ENCODE assay signal across 13 cellular contexts in genomic region chr5:36389245-36389644, GRCh38.
A peak's percentile ranks its signal among the peaks of the same experiment; 100 is the strongest.
DNase-seq lines count a peak whose midpoint lies in the region; ATAC-seq and TF ChIP-seq lines count a peak whose summit lies in the region.
"Had no signal": no experiment of that assay in that cellular context is flagged by ENCODE, and none has a peak within 500 bp of the region (broad histone marks: within the 10 kb centered on the region; RNA-seq: fewer than 3 reads in every experiment).

No MANE protein-coding gene starts in this region.

- no peaks in the 10 kb centered on the region for H3K4me1 Mint-ChIP-seq in stimulated activated effector memory CD8-positive, alpha-beta T cell treated with anti-CD3 and anti-CD28 coated beads, Interleukin-12 subunit alpha, Interleukin-12 subunit beta, amount 100 ng/mL, for 72 hours

- peak; percentile 30 for DNase-seq in SKM-1 treated with dmso at 0.1 percent for 144 hours (lab: John Stamatoyannopoulos, UW; ENCODE audit: unreplicated experiment)
- DNase-seq in SKM-1 (lab: John Stamatoyannopoulos, UW; ENCODE audit: unreplicated experiment) = no peak
- DNase-seq in left lobe of liver (ENCODE audit: low spot score) = peak; percentile 51
- DNase-seq in stimulated activated effector memory CD8-positive, alpha-beta T cell treated with anti-CD3 and anti-CD28 coated beads, Interleukin-12 subunit alpha, Interleukin-12 subunit beta, amount 100 ng/mL, for 72 hours (ENCODE audit: low spot score in 2 of 2) = no peak
- no peak for DNase-seq in SIG-M5 treated with dmso at 0.1 percent for 504 hours (lab: John Stamatoyannopoulos, UW; ENCODE audit: unreplicated experiment)
- no peak for DNase-seq in activated CD4-positive, CD25-positive, alpha-beta regulatory T cell (lab: John Stamatoyannopoulos, UW)
- DNase-seq: activated CD8-positive, alpha-beta memory T cell treated with anti-CD3 and anti-CD28 coated beads, Interleukin-2, amount 50 U/mL, for 4 hours; effector CD8-positive, alpha-beta T cell; KG1; RPMI8226 had no signal

- peak overlapping the region; percentile 70 for H3K27ac ChIP-seq in VCaP
- H3K27ac ChIP-seq: 22Rv1 had no signal

- TF ChIP-seq CTCF in VCaP (conservative IDR thresholded peaks at IDR 0.05) = no peak

- H3K27ac Mint-ChIP-seq in stimulated activated effector memory CD8-positive, alpha-beta T cell treated with anti-CD3 and anti-CD28 coated beads, Interleukin-12 subunit alpha, Interleukin-12 subunit beta, amount 100 ng/mL, for 72 hours = no peak overlapping the region

- H3K4me3 Mint-ChIP-seq in stimulated activated effector memory CD8-positive, alpha-beta T cell treated with anti-CD3 and anti-CD28 coated beads, Interleukin-12 subunit alpha, Interleukin-12 subunit beta, amount 100 ng/mL, for 72 hours = no peak overlapping the region

- ATAC-seq in left lobe of liver = peak; percentile 83
- ATAC-seq in stimulated activated effector memory CD8-positive, alpha-beta T cell treated with anti-CD3 and anti-CD28 coated beads, Interleukin-12 subunit alpha, Interleukin-12 subunit beta, amount 100 ng/mL, for 72 hours = no peak
- no peak for ATAC-seq in HG03095 (IDR thresholded peaks at IDR 0.05; ENCODE audit: unreplicated experiment)

- no peaks in the 10 kb centered on the region for H3K36me3 Mint-ChIP-seq in stimulated activated effector memory CD8-positive, alpha-beta T cell treated with anti-CD3 and anti-CD28 coated beads, Interleukin-12 subunit alpha, Interleukin-12 subunit beta, amount 100 ng/mL, for 72 hours

- H3K9me3 Mint-ChIP-seq in stimulated activated effector memory CD8-positive, alpha-beta T cell treated with anti-CD3 and anti-CD28 coated beads, Interleukin-12 subunit alpha, Interleukin-12 subunit beta, amount 100 ng/mL, for 72 hours = no peaks in the 10 kb centered on the region

Comparison
In these comparisons a context has a peak if more than half of its experiments do, and no peak if none do; other contexts are left out.
1. DNase-seq: peak in SKM-1 treated with dmso at 0.1 percent for 144 hours (single experiment) and left lobe of liver (single experiment); none in SKM-1 (single experiment), stimulated activated effector memory CD8-positive, alpha-beta T cell treated with anti-CD3 and anti-CD28 coated beads, Interleukin-12 subunit alpha, Interleukin-12 subunit beta, amount 100 ng/mL, for 72 hours (0 of 2), SIG-M5 treated with dmso at 0.1 percent for 504 hours (single experiment) and activated CD4-positive, CD25-positive, alpha-beta regulatory T cell (0 of 4).